8 cellular contexts compared by ENCODE assay signal in genomic region chr19:17687857-17688784, GRCh38. TPM values are rescaled to one million over a fixed set of nuclear protein-coding genes. Genes with fewer than 3 reads are reported as not detected.
DNase-seq lines count a peak whose midpoint lies in the region; ATAC-seq and TF ChIP-seq lines count a peak whose summit lies in the region.

Gene UNC13A (minus strand): TSS chr19:17688354. CDS start chr19:17688199, 155 bp downstream.

- H3K4me3 ChIP-seq in HEK293 (ENCODE audit: low read depth, low read length), result peak within 1 kb of the TSS; percentile 28
- H3K4me3 ChIP-seq in iPS-18a (ENCODE audit: low read length), result peak within 1 kb of the TSS; percentile 78

- DNase-seq in ACHN (peak; percentile 59), T follicular helper cell (ENCODE audit: low read depth) (peak; percentile 17), amygdala (lab: John Stamatoyannopoulos, UW) (peak in 44 of 56 donors; percentile 7 to 69 (median 32)), ureter (ENCODE audit: low spot score) (no peak)
- peak; percentile 59 for DNase-seq in stimulated activated CD4-positive, alpha-beta T cell treated with anti-CD3 and anti-CD28 coated beads, Interleukin-4, amount 100 ng/mL, for 1 hour

- POLR2A ChIA-PET in HEK293 (lab: Yijun Ruan, JAX), result no interaction called here

- CTCF ChIA-PET in HEK293 (lab: Yijun Ruan, JAX), result interaction anchor here (0.6 to 1.0 kb wide), 3 partner anchors 23 to 308 kb away, joined by 3 to 5 read pairs (median 3); no protein-coding TSS in a partner anchor

- ATAC-seq in GM18909 (IDR thresholded peaks at IDR 0.05; ENCODE audit: poor library complexity, unreplicated experiment), result no peak

- peak within 1 kb of the TSS; percentile 67 for H3K9ac ChIP-seq in iPS-18a (ENCODE audit: low read length)

- H3K27ac ChIP-seq in HEK293 (ENCODE audit: extremely low read depth, low read depth, low read length) (no peak within 1 kb of the TSS), iPS-18a (ENCODE audit: low read length) (peak within 1 kb of the TSS; percentile 33)

- in situ Hi-C loops in ACHN (cut with HindIII; ENCODE audit: low pct_ligation_motif_present, low pct_unique_long_range_greater_than_20kb, low sequenced_read_pairs), result no loop called here

- H3K4me1 ChIP-seq in HEK293 (ENCODE audit: control insufficient read depth, insufficient read depth, low read length) (no peaks in the 10 kb centered on the region), iPS-18a (ENCODE audit: control insufficient read depth, low read depth, low read length) (peaks cover 10% of the 10 kb centered on the region)

- no peaks in the 10 kb centered on the region for H3K9me3 ChIP-seq in HEK293 (ENCODE audit: control insufficient read depth, insufficient read depth, low read depth, low read length)
- H3K9me3 ChIP-seq in iPS-18a (ENCODE audit: control insufficient read depth, low read depth, low read length), result no peaks in the 10 kb centered on the region

- H3K27me3 ChIP-seq in iPS-18a (ENCODE audit: control insufficient read depth, insufficient read depth, low read length), result no peaks in the 10 kb centered on the region

- H3K36me3 ChIP-seq in HEK293 (ENCODE audit: control insufficient read depth in 2 of 2, insufficient read depth in 1 of 2, low read length in 2 of 2) (no peaks in the 10 kb centered on the region), iPS-18a (ENCODE audit: control insufficient read depth, low read depth, low read length) (no peaks in the 10 kb centered on the region)

- no peak for TF ChIP-seq CTCF in HEK293 (tag by site-specific recombination; IDR thresholded peaks at IDR 0.05)

TF ChIP-seq in HEK293, 187 proteins besides CTCF, POLR2A, EP300 and RAD21 (continues in another document):
- TF ChIP-seq KLF1 (tag by site-specific recombination; IDR thresholded peaks at IDR 0.05), result peak; percentile 39; the same call in 1 of the 2 replicates
- TF ChIP-seq ZBTB10 (tag by site-specific recombination; IDR thresholded peaks at IDR 0.05), result 0 out of 2 replicates have a peak, but pooled peaks have one; percentile 36
- TF ChIP-seq ZNF335 (tag by site-specific recombination; conservative IDR thresholded peaks at IDR 0.05), result 0 out of 2 replicates have a peak, but pooled peaks have one; percentile 11
- 0 out of 2 replicates have a peak, but pooled peaks have one; percentile 15 for TF ChIP-seq ZNF792 (tag by site-specific recombination; IDR thresholded peaks at IDR 0.05)
- 0 out of 2 replicates have a peak, but pooled peaks have one; percentile 55 for TF ChIP-seq ZNF660 (tag by site-specific recombination; IDR thresholded peaks at IDR 0.05)
- TF ChIP-seq SP3 (tag by site-specific recombination; IDR thresholded peaks at IDR 0.05), result peak; percentile 18; the same call in 1 of the 2 replicates
- TF ChIP-seq, protein P1, sequence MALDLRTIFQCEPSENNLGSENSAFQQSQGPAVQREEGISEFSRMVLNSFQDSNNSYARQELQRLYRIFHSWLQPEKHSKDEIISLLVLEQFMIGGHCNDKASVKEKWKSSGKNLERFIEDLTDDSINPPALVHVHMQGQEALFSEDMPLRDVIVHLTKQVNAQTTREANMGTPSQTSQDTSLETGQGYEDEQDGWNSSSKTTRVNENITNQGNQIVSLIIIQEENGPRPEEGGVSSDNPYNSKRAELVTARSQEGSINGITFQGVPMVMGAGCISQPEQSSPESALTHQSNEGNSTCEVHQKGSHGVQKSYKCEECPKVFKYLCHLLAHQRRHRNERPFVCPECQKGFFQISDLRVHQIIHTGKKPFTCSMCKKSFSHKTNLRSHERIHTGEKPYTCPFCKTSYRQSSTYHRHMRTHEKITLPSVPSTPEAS (tag by site-specific recombination; IDR thresholded peaks at IDR 0.05), result no peak
- TF ChIP-seq GLI2 (tag by site-specific recombination; IDR thresholded peaks at IDR 0.05; ENCODE audit: borderline replicate concordance, low read depth), result no peak
- TF ChIP-seq, protein P2, sequence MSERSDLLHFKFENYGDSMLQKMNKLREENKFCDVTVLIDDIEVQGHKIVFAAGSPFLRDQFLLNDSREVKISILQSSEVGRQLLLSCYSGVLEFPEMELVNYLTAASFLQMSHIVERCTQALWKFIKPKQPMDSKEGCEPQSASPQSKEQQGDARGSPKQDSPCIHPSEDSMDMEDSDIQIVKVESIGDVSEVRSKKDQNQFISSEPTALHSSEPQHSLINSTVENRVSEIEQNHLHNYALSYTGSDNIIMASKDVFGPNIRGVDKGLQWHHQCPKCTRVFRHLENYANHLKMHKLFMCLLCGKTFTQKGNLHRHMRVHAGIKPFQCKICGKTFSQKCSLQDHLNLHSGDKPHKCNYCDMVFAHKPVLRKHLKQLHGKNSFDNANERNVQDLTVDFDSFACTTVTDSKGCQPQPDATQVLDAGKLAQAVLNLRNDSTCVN (tag by site-specific recombination; optimal IDR thresholded peaks at IDR 0.05), result peak; percentile 22
- TF ChIP-seq, protein P3, sequence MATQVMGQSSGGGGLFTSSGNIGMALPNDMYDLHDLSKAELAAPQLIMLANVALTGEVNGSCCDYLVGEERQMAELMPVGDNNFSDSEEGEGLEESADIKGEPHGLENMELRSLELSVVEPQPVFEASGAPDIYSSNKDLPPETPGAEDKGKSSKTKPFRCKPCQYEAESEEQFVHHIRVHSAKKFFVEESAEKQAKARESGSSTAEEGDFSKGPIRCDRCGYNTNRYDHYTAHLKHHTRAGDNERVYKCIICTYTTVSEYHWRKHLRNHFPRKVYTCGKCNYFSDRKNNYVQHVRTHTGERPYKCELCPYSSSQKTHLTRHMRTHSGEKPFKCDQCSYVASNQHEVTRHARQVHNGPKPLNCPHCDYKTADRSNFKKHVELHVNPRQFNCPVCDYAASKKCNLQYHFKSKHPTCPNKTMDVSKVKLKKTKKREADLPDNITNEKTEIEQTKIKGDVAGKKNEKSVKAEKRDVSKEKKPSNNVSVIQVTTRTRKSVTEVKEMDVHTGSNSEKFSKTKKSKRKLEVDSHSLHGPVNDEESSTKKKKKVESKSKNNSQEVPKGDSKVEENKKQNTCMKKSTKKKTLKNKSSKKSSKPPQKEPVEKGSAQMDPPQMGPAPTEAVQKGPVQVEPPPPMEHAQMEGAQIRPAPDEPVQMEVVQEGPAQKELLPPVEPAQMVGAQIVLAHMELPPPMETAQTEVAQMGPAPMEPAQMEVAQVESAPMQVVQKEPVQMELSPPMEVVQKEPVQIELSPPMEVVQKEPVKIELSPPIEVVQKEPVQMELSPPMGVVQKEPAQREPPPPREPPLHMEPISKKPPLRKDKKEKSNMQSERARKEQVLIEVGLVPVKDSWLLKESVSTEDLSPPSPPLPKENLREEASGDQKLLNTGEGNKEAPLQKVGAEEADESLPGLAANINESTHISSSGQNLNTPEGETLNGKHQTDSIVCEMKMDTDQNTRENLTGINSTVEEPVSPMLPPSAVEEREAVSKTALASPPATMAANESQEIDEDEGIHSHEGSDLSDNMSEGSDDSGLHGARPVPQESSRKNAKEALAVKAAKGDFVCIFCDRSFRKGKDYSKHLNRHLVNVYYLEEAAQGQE (tag by site-specific recombination; IDR thresholded peaks at IDR 0.05), result peak; percentile 92
- TF ChIP-seq, protein P4, sequence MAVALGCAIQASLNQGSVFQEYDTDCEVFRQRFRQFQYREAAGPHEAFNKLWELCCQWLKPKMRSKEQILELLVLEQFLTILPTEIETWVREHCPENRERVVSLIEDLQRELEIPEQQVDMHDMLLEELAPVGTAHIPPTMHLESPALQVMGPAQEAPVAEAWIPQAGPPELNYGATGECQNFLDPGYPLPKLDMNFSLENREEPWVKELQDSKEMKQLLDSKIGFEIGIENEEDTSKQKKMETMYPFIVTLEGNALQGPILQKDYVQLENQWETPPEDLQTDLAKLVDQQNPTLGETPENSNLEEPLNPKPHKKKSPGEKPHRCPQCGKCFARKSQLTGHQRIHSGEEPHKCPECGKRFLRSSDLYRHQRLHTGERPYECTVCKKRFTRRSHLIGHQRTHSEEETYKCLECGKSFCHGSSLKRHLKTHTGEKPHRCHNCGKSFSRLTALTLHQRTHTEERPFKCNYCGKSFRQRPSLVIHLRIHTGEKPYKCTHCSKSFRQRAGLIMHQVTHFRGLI (tag by site-specific recombination; IDR thresholded peaks at IDR 0.05), result peak; percentile 80
- peak; percentile 51; the same call in 1 of the 2 replicates for TF ChIP-seq GLIS2 (tag by site-specific recombination; IDR thresholded peaks at IDR 0.05)
- TF ChIP-seq ZSCAN30 (tag by site-specific recombination; IDR thresholded peaks at IDR 0.05), result peak; percentile 76; the same call in 1 of the 2 replicates
- 0 out of 2 replicates have a peak, but pooled peaks have one; percentile 11 for TF ChIP-seq EGR2 (tag by site-specific recombination; IDR thresholded peaks at IDR 0.05; ENCODE audit: low read depth)
- no peak for TF ChIP-seq ZNF37A (tag by site-specific recombination; IDR thresholded peaks at IDR 0.05)
- peak; percentile 70; the same call in 1 of the 2 replicates for TF ChIP-seq YY1 (tag by site-specific recombination; IDR thresholded peaks at IDR 0.05)
- TF ChIP-seq ZNF530 (tag by site-specific recombination; IDR thresholded peaks at IDR 0.05; ENCODE audit: low read depth), result no peak

RNA-seq across cellular contexts. Expression of gene UNC13A, which starts in this region (rescaled TPM):
- total RNA-seq in ureter, result 1.4 TPM
